ENCODE assay signal across 8 cellular contexts in genomic region chr5:163509288-163510040, GRCh38. TPM values are rescaled to one million over a fixed set of nuclear protein-coding genes. Genes with fewer than 3 reads are reported as not detected.
DNase-seq lines count a peak whose midpoint lies in the region; ATAC-seq, FAIRE-seq and TF ChIP-seq lines count a peak whose summit lies in the region.

No MANE protein-coding gene starts in this region.

- FAIRE-seq in HepG2 (lab: Jason Lieb, UNC): peak; percentile 72

- H3K27ac ChIP-seq in ACC112 (ENCODE audit: low read depth, low read length) (peak overlapping the region; percentile 66), HUES48 (ENCODE audit: low read depth, low read length) (peak overlapping the region; percentile 45), HepG2 (ENCODE audit: extremely low read length, insufficient read depth, low read length) (peak overlapping the region; percentile 43), transverse colon (peak overlapping the region; percentile 99 to 100 (median 99))

- H3K4me3 ChIP-seq in ACC112 (ENCODE audit: low read depth, low read length) (peak overlapping the region; percentile 93), HUES48 (ENCODE audit: low read depth, low read length) (peak overlapping the region; percentile 47), HepG2 (replicated peaks in 1 of 3; ENCODE audit: insufficient read depth in 1 of 3, low read depth in 2 of 3, low read length in 3 of 3) (peak overlapping the region in 2 of 3 experiments; percentile 25 to 36; a peak in 2 of 6 replicates), transverse colon (peak overlapping the region in 2 of 4 donors; percentile 0 to 88)

- H3K36me3 ChIP-seq in ACC112 (ENCODE audit: insufficient read depth, low read length) (peaks cover 5% of the 10 kb centered on the region; the same call in 1 of the 2 replicates), HUES48 (ENCODE audit: control insufficient read depth, insufficient read depth, low read length) (peaks cover 29% of the 10 kb centered on the region), HepG2 (replicated peaks in 1 of 2; ENCODE audit: control insufficient read depth in 1 of 2, insufficient read depth in 2 of 2, low read length in 2 of 2) (peaks cover 3 to 21% of the 10 kb centered on the region in 2 experiments; a peak in 3 of 5 replicates), transverse colon (peaks cover 0 to 25% (median 12%) of the 10 kb centered on the region in 4 donors)

- ATAC-seq in HepG2: no peak
- no peak for ATAC-seq in GM19328 (IDR thresholded peaks at IDR 0.05; ENCODE audit: unreplicated experiment)
- no peak for ATAC-seq in GM19467 (IDR thresholded peaks at IDR 0.05; ENCODE audit: unreplicated experiment)

- peak overlapping the region; percentile 75 for H3K4me2 ChIP-seq in HepG2 (ENCODE audit: low read depth, low read length)

- H3K9ac ChIP-seq in HUES48 (ENCODE audit: low read depth, low read length): peak overlapping the region; percentile 21; the same call in 1 of the 2 replicates
- peak overlapping the region; percentile 27 for H3K9ac ChIP-seq in HepG2 (ENCODE audit: insufficient read depth, low read depth, low read length)

- 20% methylated on average over 9 of the region's 9 CpGs for WGBS in HepG2 (ENCODE audit: low lambda C conversion rate)
- 22 to 23% methylated on average over 7 to 9 of the region's 9 CpGs for WGBS in transverse colon (ENCODE audit: low coverage in 1 of 2), 2 donors

- no TSS peak for BruUV-seq in HepG2 (replicated peaks; lab: Mats Ljungman, UMichigan)

- TF ChIP-seq POLR2A in HepG2 (IDR thresholded peaks at IDR 0.05; ENCODE audit: insufficient read depth in 1 of 2, low read depth in 2 of 2, low read length in 2 of 2): no peak
- TF ChIP-seq POLR2A in transverse colon (IDR thresholded peaks at IDR 0.05): no peak

- no peak for TF ChIP-seq CTCF in HepG2 (CRISPR knock-in tag; IDR thresholded peaks at IDR 0.05)
- TF ChIP-seq CTCF in transverse colon (IDR thresholded peaks at IDR 0.05): no peak
- TF ChIP-seq CTCF in GM10266 (IDR thresholded peaks at IDR 0.05; ENCODE audit: control insufficient read depth, insufficient read depth, low read depth, missing control alignments): no peak

- CTCF ChIA-PET in HepG2 (lab: Yijun Ruan, JAX; ENCODE audit: low intra/inter-chr PET ratio, low total read pairs): no interaction called here

- peaks cover 28% of the 10 kb centered on the region for H3K4me1 ChIP-seq in ACC112 (ENCODE audit: control insufficient read depth, insufficient read depth, low read length, unreplicated experiment)
- peaks cover 26% of the 10 kb centered on the region for H3K4me1 ChIP-seq in HUES48 (ENCODE audit: control insufficient read depth, insufficient read depth, low read length)
- peaks cover 34% of the 10 kb centered on the region for H3K4me1 ChIP-seq in HepG2 (ENCODE audit: insufficient read depth, low read length)
- peaks cover 29 to 66% (median 34%) of the 10 kb centered on the region in 4 donors for H3K4me1 ChIP-seq in transverse colon

- H3K9me3 ChIP-seq in HUES48 (ENCODE audit: control insufficient read depth, insufficient read depth, low read length) (no peaks in the 10 kb centered on the region), HepG2 (ENCODE audit: low read length) (no peaks in the 10 kb centered on the region), transverse colon (no peaks in the 10 kb centered on the region)

- peaks cover 73% of the 10 kb centered on the region for H3K79me2 ChIP-seq in ACC112 (ENCODE audit: control insufficient read depth, insufficient read depth, low read length, unreplicated experiment)
- H3K79me2 ChIP-seq in HepG2 (ENCODE audit: insufficient read depth, low read length): peaks cover 54% of the 10 kb centered on the region

- no peak for TF ChIP-seq EP300 in HepG2 (IDR thresholded peaks at IDR 0.05; ENCODE audit: low read depth in 2 of 2, low read length in 2 of 2)
- no peak for TF ChIP-seq EP300 in HepG2 (CRISPR knock-in tag; IDR thresholded peaks at IDR 0.05; ENCODE audit: borderline replicate concordance)
- no peak for TF ChIP-seq EP300 in transverse colon (IDR thresholded peaks at IDR 0.05; ENCODE audit: low read depth)

- in situ Hi-C loops in HepG2 (cut with HindIII; ENCODE audit: extremely low pct_ligation_motif_present, low pct_unique_long_range_greater_than_20kb) (no loop called here), transverse colon (cut with MboI; ENCODE audit: low pct_ligation_motif_present in 1 of 4, low pct_unique_long_range_greater_than_20kb in 1 of 4, low sequenced_read_pairs in 3 of 4) (loop anchor here in 1 of 4 donors (10.0 kb wide), 1 partner anchor 55 kb away; no protein-coding TSS in a partner anchor)

- H4K20me1 ChIP-seq in HepG2 (ENCODE audit: insufficient read depth, low read length): no peaks in the 10 kb centered on the region

- H2AFZ ChIP-seq in ACC112 (ENCODE audit: low read length, unreplicated experiment) (peak overlapping the region; percentile 26), HepG2 (ENCODE audit: low read length) (no peak overlapping the region)

- no peak for TF ChIP-seq RAD21 in HepG2 (CRISPR knock-in tag; IDR thresholded peaks at IDR 0.05)

- H3K27me3 ChIP-seq in ACC112 (ENCODE audit: insufficient read depth, low read length) (no peaks in the 10 kb centered on the region), HUES48 (ENCODE audit: control insufficient read depth, insufficient read depth, low read length) (no peaks in the 10 kb centered on the region), HepG2 (ENCODE audit: control insufficient read depth in 1 of 2, insufficient read depth in 2 of 2, low read length in 2 of 2) (no peaks in the 10 kb centered on the region; a peak in 1 of 5 replicates), transverse colon (no peaks in the 10 kb centered on the region)

- intact Hi-C loops in HepG2 (cut with micrococcal nuclease; ENCODE audit: unreplicated experiment) (no loop called here), transverse colon (cut with DNase I; ENCODE audit: low total_unique reads) (no loop called here)

- POLR2A ChIA-PET in HepG2 (lab: Yijun Ruan, JAX): no interaction called here

- peak; percentile 44 for DNase-seq in astrocyte of the hippocampus (ENCODE audit: low read depth, low spot score)
- peak; percentile 75 for DNase-seq in HepG2 (ENCODE audit: low spot score)
- peak; percentile 39 for DNase-seq in transverse colon
- no peak for DNase-seq in GM10266 (ENCODE audit: extremely low spot score)

RNA-seq across cellular contexts. Expression of gene MAT2B, which starts 4.0 kb away (rescaled TPM):
- total RNA-seq in HepG2 (2016; rRNA removed; fragmentation: Illumina TruSeq; extraction: Trizol) (37.1 and 62.6 TPM in 2 replicates), transverse colon (100 to 1,000 TPM in 1 of 4 donors, 10 to 100 TPM in 3; 20.2 to 409 (median 71.6) TPM)
- total RNA-seq in HepG2 (2016; cell fraction: cytosol; rRNA removed; fragmentation: Illumina TruSeq; extraction: Trizol; ENCODE audit: low read depth): 6.2 and 9.1 TPM in 2 replicates
- total RNA-seq in HepG2 (2016; cell fraction: insoluble cytoplasmic fraction; rRNA removed; fragmentation: Illumina TruSeq; extraction: Trizol): 34.8 and 58.6 TPM in 2 replicates
- 17.7 and 20.1 TPM in 2 replicates for total RNA-seq in HepG2 (2016; cell fraction: membrane; rRNA removed; fragmentation: Illumina TruSeq; extraction: Trizol)
- 16.6 and 17.4 TPM in 2 replicates for total RNA-seq in HepG2 (2016; cell fraction: nucleus; rRNA removed; fragmentation: Illumina TruSeq; extraction: Trizol)
- 15.5 and 20.2 TPM in 2 replicates for polyA plus RNA-seq in HepG2 (2011; rRNA removed)
- polyA plus RNA-seq in HepG2 (2011; cell fraction: cytosol; rRNA removed): 7.8 and 11.6 TPM in 2 replicates
- polyA plus RNA-seq in HepG2 (2011; cell fraction: nucleus; rRNA removed): 4.0 and 6.1 TPM in 2 replicates
- 22.2 and 28.7 TPM in 2 replicates for polyA plus RNA-seq in HepG2 (2012)
- polyA plus RNA-seq in HepG2 (2016; cell fraction: cytosol; fragmentation: Illumina TruSeq; extraction: Trizol; ENCODE audit: low read depth): 4.8 and 5.1 TPM in 2 replicates
- 63.0 and 65.8 TPM in 2 replicates for polyA plus RNA-seq in HepG2 (2016; cell fraction: insoluble cytoplasmic fraction; fragmentation: Illumina TruSeq; extraction: Trizol; ENCODE audit: low read depth)
- polyA plus RNA-seq in HepG2 (2016; cell fraction: membrane; fragmentation: Illumina TruSeq; extraction: Trizol; ENCODE audit: low read depth): 13.8 and 14.9 TPM in 2 replicates
- 29.1 and 30.8 TPM in 2 replicates for polyA plus RNA-seq in HepG2 (2016; cell fraction: nucleus; fragmentation: Illumina TruSeq; extraction: Trizol; ENCODE audit: insufficient read depth, low read depth)
- polyA minus RNA-seq in HepG2 (2011; rRNA and poly(A)+ RNA removed; ENCODE audit: low replicate concordance): 9.1 and 29.7 TPM in 2 replicates
- 12.3 and 12.4 TPM in 2 replicates for polyA minus RNA-seq in HepG2 (2011; cell fraction: cytosol; rRNA and poly(A)+ RNA removed)
- polyA minus RNA-seq in HepG2 (2011; cell fraction: nucleus; rRNA and poly(A)+ RNA removed): 6.4 and 8.3 TPM in 2 replicates

RNA-seq across cellular contexts. Expression of gene HMMR, which starts 49.0 kb away (rescaled TPM):
- total RNA-seq in HepG2 (2016; rRNA removed; fragmentation: Illumina TruSeq; extraction: Trizol) (48.3 and 82.7 TPM in 2 replicates), transverse colon (1 to 10 TPM in 3 of 4 donors, not detected in 1; 1.6 to 5.7 (median 1.9) TPM)
- total RNA-seq in HepG2 (2016; cell fraction: cytosol; rRNA removed; fragmentation: Illumina TruSeq; extraction: Trizol; ENCODE audit: low read depth): 5.5 and 6.4 TPM in 2 replicates
- total RNA-seq in HepG2 (2016; cell fraction: insoluble cytoplasmic fraction; rRNA removed; fragmentation: Illumina TruSeq; extraction: Trizol): 49.7 and 80.9 TPM in 2 replicates
- total RNA-seq in HepG2 (2016; cell fraction: membrane; rRNA removed; fragmentation: Illumina TruSeq; extraction: Trizol): 14.7 and 18.6 TPM in 2 replicates
- 37.9 and 39.0 TPM in 2 replicates for total RNA-seq in HepG2 (2016; cell fraction: nucleus; rRNA removed; fragmentation: Illumina TruSeq; extraction: Trizol)
- polyA plus RNA-seq in HepG2 (2011; rRNA removed): 4.6 and 8.5 TPM in 2 replicates
- polyA plus RNA-seq in HepG2 (2011; cell fraction: cytosol; rRNA removed): 4.6 and 5.2 TPM in 2 replicates
- polyA plus RNA-seq in HepG2 (2011; cell fraction: nucleus; rRNA removed): 2.9 and 3.8 TPM in 2 replicates
- 8.3 and 17.9 TPM in 2 replicates for polyA plus RNA-seq in HepG2 (2012)
- polyA plus RNA-seq in HepG2 (2016; cell fraction: cytosol; fragmentation: Illumina TruSeq; extraction: Trizol; ENCODE audit: low read depth): 1.7 and 2.4 TPM in 2 replicates
- polyA plus RNA-seq in HepG2 (2016; cell fraction: insoluble cytoplasmic fraction; fragmentation: Illumina TruSeq; extraction: Trizol; ENCODE audit: low read depth): 48.9 and 49.4 TPM in 2 replicates
- polyA plus RNA-seq in HepG2 (2016; cell fraction: membrane; fragmentation: Illumina TruSeq; extraction: Trizol; ENCODE audit: low read depth): 3.8 and 6.0 TPM in 2 replicates
- polyA plus RNA-seq in HepG2 (2016; cell fraction: nucleus; fragmentation: Illumina TruSeq; extraction: Trizol; ENCODE audit: insufficient read depth, low read depth): 33.3 and 34.0 TPM in 2 replicates
- 3.1 and 6.2 TPM in 2 replicates for polyA minus RNA-seq in HepG2 (2011; rRNA and poly(A)+ RNA removed; ENCODE audit: low replicate concordance)
- polyA minus RNA-seq in HepG2 (2011; cell fraction: cytosol; rRNA and poly(A)+ RNA removed): 8.4 and 8.8 TPM in 2 replicates
- 10.6 and 11.1 TPM in 2 replicates for polyA minus RNA-seq in HepG2 (2011; cell fraction: nucleus; rRNA and poly(A)+ RNA removed)

RNA-seq across cellular contexts. Expression of gene NUDCD2, which starts 49.6 kb away (rescaled TPM):
- 39.2 and 40.9 TPM in 2 replicates for total RNA-seq in HepG2 (2016; rRNA removed; fragmentation: Illumina TruSeq; extraction: Trizol)
- total RNA-seq in HepG2 (2016; cell fraction: cytosol; rRNA removed; fragmentation: Illumina TruSeq; extraction: Trizol; ENCODE audit: low read depth): 18.5 and 20.2 TPM in 2 replicates
- 39.1 and 40.7 TPM in 2 replicates for total RNA-seq in HepG2 (2016; cell fraction: insoluble cytoplasmic fraction; rRNA removed; fragmentation: Illumina TruSeq; extraction: Trizol)
- total RNA-seq in HepG2 (2016; cell fraction: membrane; rRNA removed; fragmentation: Illumina TruSeq; extraction: Trizol): 48.1 and 48.6 TPM in 2 replicates
- total RNA-seq in HepG2 (2016; cell fraction: nucleus; rRNA removed; fragmentation: Illumina TruSeq; extraction: Trizol): 24.0 and 26.0 TPM in 2 replicates
- polyA plus RNA-seq in HepG2 (2011; rRNA removed): 9.6 and 14.8 TPM in 2 replicates
- 5.6 and 9.1 TPM in 2 replicates for polyA plus RNA-seq in HepG2 (2011; cell fraction: cytosol; rRNA removed)
- polyA plus RNA-seq in HepG2 (2011; cell fraction: nucleus; rRNA removed): 5.7 and 10.0 TPM in 2 replicates
- polyA plus RNA-seq in HepG2 (2012): 25.1 and 33.5 TPM in 2 replicates
- 21.4 and 34.4 TPM in 2 replicates for polyA plus RNA-seq in HepG2 (2016; cell fraction: cytosol; fragmentation: Illumina TruSeq; extraction: Trizol; ENCODE audit: low read depth)
- polyA plus RNA-seq in HepG2 (2016; cell fraction: insoluble cytoplasmic fraction; fragmentation: Illumina TruSeq; extraction: Trizol; ENCODE audit: low read depth): 45.6 and 45.7 TPM in 2 replicates
- polyA plus RNA-seq in HepG2 (2016; cell fraction: membrane; fragmentation: Illumina TruSeq; extraction: Trizol; ENCODE audit: low read depth): 33.8 and 40.8 TPM in 2 replicates
- polyA plus RNA-seq in HepG2 (2016; cell fraction: nucleus; fragmentation: Illumina TruSeq; extraction: Trizol; ENCODE audit: insufficient read depth, low read depth): 30.7 and 35.5 TPM in 2 replicates
- polyA minus RNA-seq in HepG2 (2011; rRNA and poly(A)+ RNA removed; ENCODE audit: low replicate concordance): 2.7 and 4.6 TPM in 2 replicates
- polyA minus RNA-seq in HepG2 (2011; cell fraction: cytosol; rRNA and poly(A)+ RNA removed): 3.0 and 5.1 TPM in 2 replicates
- polyA minus RNA-seq in HepG2 (2011; cell fraction: nucleus; rRNA and poly(A)+ RNA removed): 13.8 and 15.5 TPM in 2 replicates
- total RNA-seq in transverse colon: 1 to 10 TPM; 1.5 to 6.2 (median 3.1) TPM

Comparison
In these comparisons a context has a peak if more than half of its experiments do, and no peak if none do; other contexts are left out.
1. H3K27ac ChIP-seq: peak in every context shown above with its lines; median percentile 99 in transverse colon; 66 in ACC112; 45 in HUES48; 43 in HepG2.